In genomic region chr15:60526127-60526616, GRCh38 we compare ENCODE assay signal across 13 cellular contexts. TPM values are rescaled to one million over a fixed set of nuclear protein-coding genes. Genes with fewer than 3 reads are reported as not detected.
A peak's percentile ranks its signal among the peaks of the same experiment; 100 is the strongest.
DNase-seq lines count a peak whose midpoint lies in the region; ATAC-seq and TF ChIP-seq lines count a peak whose summit lies in the region.
"Had no signal": no experiment of that assay in that cellular context is flagged by ENCODE, and none has a peak within 500 bp of the region (broad histone marks: within the 10 kb centered on the region; RNA-seq: fewer than 3 reads in every experiment).

No MANE protein-coding gene starts in this region.

- H3K9me3 Mint-ChIP-seq in CD8-positive, alpha-beta memory T cell, result no peaks in the 10 kb centered on the region
- H3K9me3 Mint-ChIP-seq in T-cell, result no peaks in the 10 kb centered on the region

- no peak for TF ChIP-seq EP300 in transverse colon (IDR thresholded peaks at IDR 0.05; ENCODE audit: low read depth)

- WGBS in transverse colon (ENCODE audit: low coverage in 1 of 2), 2 donors, result 61 to 79% methylated on average over 6 to 10 of the region's 10 CpGs

- no peak for TF ChIP-seq POLR2A in transverse colon (IDR thresholded peaks at IDR 0.05)

- H3K4me3 Mint-ChIP-seq in CD8-positive, alpha-beta memory T cell, result peak overlapping the region; percentile 13 to 80 (median 53)
- no peak overlapping the region for H3K4me3 Mint-ChIP-seq in T-cell

- H3K36me3 ChIP-seq in CD8-positive, alpha-beta memory T cell (ENCODE audit: insufficient read depth, low read length), result peaks cover 7% of the 10 kb centered on the region
- H3K36me3 ChIP-seq in transverse colon, result no peaks in the 10 kb centered on the region

- intact Hi-C loops in left ventricle myocardium superior (cut with micrococcal nuclease) (no loop called here), transverse colon (cut with DNase I; ENCODE audit: low total_unique reads) (no loop called here)

- H3K27me3 ChIP-seq in CD8-positive, alpha-beta memory T cell (ENCODE audit: insufficient read depth, low read length, poor library complexity, severe bottlenecking), result no peaks in the 10 kb centered on the region
- no peaks in the 10 kb centered on the region for H3K27me3 ChIP-seq in transverse colon

- H3K9me3 ChIP-seq in CD8-positive, alpha-beta memory T cell (ENCODE audit: low read length), result no peaks in the 10 kb centered on the region
- H3K9me3 ChIP-seq in transverse colon, result no peaks in the 10 kb centered on the region

- H3K27ac Mint-ChIP-seq in CD8-positive, alpha-beta memory T cell, result peak overlapping the region; percentile 85 to 99 (median 98)
- H3K27ac Mint-ChIP-seq in T-cell, result peak overlapping the region; percentile 94 to 96

- CTCF ChIA-PET in CD8-positive, alpha-beta memory T cell (lab: Charles Lee), result interaction anchor here (1.0 to 1.6 kb wide), 7 partner anchors 9 to 59 kb away, joined by 3 to 7 read pairs (median 3); no protein-coding TSS in a partner anchor
- CTCF ChIA-PET in T-cell (lab: Charles Lee), result interaction anchor here in 1 of 2 donors (0.5 to 1.9 kb wide), 10 partner anchors 11 to 697 kb away, joined by 3 to 11 read pairs (median 4); no protein-coding TSS in a partner anchor

- H3K27ac ChIP-seq in C4-2B, result peak overlapping the region; percentile 10; the same call in 1 of the 2 replicates
- no peak overlapping the region for H3K27ac ChIP-seq in CD8-positive, alpha-beta memory T cell (ENCODE audit: low read depth, low read length)
- no peak overlapping the region for H3K27ac ChIP-seq in transverse colon

- DNase-seq in CD8-positive, alpha-beta memory T cell, result peak in 4 of 5 donors; percentile 42 to 60 (median 53)
- peak in 18 of 34 experiments; percentile 27 to 66 (median 42) for DNase-seq in T-cell
- DNase-seq in left ventricle myocardium superior, result peak; percentile 51
- DNase-seq in occipital lobe (lab: John Stamatoyannopoulos, UW), result no peak
- DNase-seq in hepatic stellate cell (ENCODE audit: low spot score), result no peak
- no peak for DNase-seq in transverse colon
- DNase-seq: activated CD4-positive, alpha-beta T cell treated with anti-CD3 and anti-CD28 coated beads, Interleukin-2, amount 50 U/mL, for 1 hour; DND-41; NCI-H187 treated with DMSO at 0.1 percent for 48 hours; SIG-M5; stimulated activated CD4-positive, alpha-beta T cell treated with anti-CD3 and anti-CD28 coated beads, Interleukin-2, amount 100 ng/mL, for 24 hours; substantia nigra had no signal

- H3K4me1 Mint-ChIP-seq in CD8-positive, alpha-beta memory T cell, result peaks cover 76 to 91% (median 85%) of the 10 kb centered on the region in 3 donors
- peaks cover 65 to 90% (median 84%) of the 10 kb centered on the region in 3 donors for H3K4me1 Mint-ChIP-seq in T-cell

- TF ChIP-seq CTCF in C4-2B (conservative IDR thresholded peaks at IDR 0.05) (no peak), transverse colon (IDR thresholded peaks at IDR 0.05) (no peak)

- H3K4me1 ChIP-seq in CD8-positive, alpha-beta memory T cell (ENCODE audit: insufficient read depth, low read length), result peaks cover 28% of the 10 kb centered on the region
- peaks cover 0 to 10% (median 1%) of the 10 kb centered on the region in 4 donors for H3K4me1 ChIP-seq in transverse colon

- no peaks in the 10 kb centered on the region for H3K27me3 Mint-ChIP-seq in CD8-positive, alpha-beta memory T cell
- no peaks in the 10 kb centered on the region for H3K27me3 Mint-ChIP-seq in T-cell

- in situ Hi-C loops in transverse colon (cut with MboI; ENCODE audit: low pct_ligation_motif_present in 1 of 4, low pct_unique_long_range_greater_than_20kb in 1 of 4, low sequenced_read_pairs in 3 of 4), result no loop called here

- peak in 2 of 4 experiments; percentile 25 to 30 for ATAC-seq in T-cell (replicated peaks in 1 of 4)
- peak; percentile 75 for ATAC-seq in left ventricle myocardium superior

- H3K36me3 Mint-ChIP-seq in CD8-positive, alpha-beta memory T cell, result peaks cover 5 to 87% (median 24%) of the 10 kb centered on the region in 3 donors
- H3K36me3 Mint-ChIP-seq in T-cell, result peaks cover 61% of the 10 kb centered on the region

- POLR2A ChIA-PET in CD8-positive, alpha-beta memory T cell (lab: Charles Lee), result interaction anchor here (0.5 kb wide), 1 partner anchor 11 kb away, joined by 4 read pairs; no protein-coding TSS in a partner anchor
- POLR2A ChIA-PET in T-cell (lab: Charles Lee), result interaction anchor here in 1 of 2 donors (0.5 to 1.8 kb wide), 9 partner anchors 9 to 711 kb away, joined by 3 to 10 read pairs (median 6); no protein-coding TSS in a partner anchor

- no peak overlapping the region for H3K4me3 ChIP-seq in CD8-positive, alpha-beta memory T cell (ENCODE audit: low read length)
- no peak overlapping the region for H3K4me3 ChIP-seq in transverse colon

RNA-seq across cellular contexts. Expression of gene ICE2, which starts 47.2 kb away (rescaled TPM):
- total RNA-seq in CD8-positive, alpha-beta memory T cell, result 10 to 100 TPM; 51.7 to 59.5 TPM
- 57.5 TPM for polyA plus RNA-seq in CD8-positive, alpha-beta memory T cell
- total RNA-seq in T-cell (10 to 100 TPM; 47.4 to 68.7 (median 52.4) TPM), left ventricle myocardium superior (23.0 TPM), occipital lobe (55.7 TPM), transverse colon (10 to 100 TPM; 14.6 to 83.4 (median 26.5) TPM)

Comparison
In these comparisons a context has a peak if more than half of its experiments do, and no peak if none do; other contexts are left out.
1. DNase-seq: peak in CD8-positive, alpha-beta memory T cell (4 of 5), T-cell (18 of 34) and left ventricle myocardium superior (single experiment); none in occipital lobe (single experiment), hepatic stellate cell (single experiment) and transverse colon (single experiment).
2. H3K4me3 Mint-ChIP-seq: peak in CD8-positive, alpha-beta memory T cell (7 of 7); none in T-cell (0 of 3).